In the genomic region with DNA sequence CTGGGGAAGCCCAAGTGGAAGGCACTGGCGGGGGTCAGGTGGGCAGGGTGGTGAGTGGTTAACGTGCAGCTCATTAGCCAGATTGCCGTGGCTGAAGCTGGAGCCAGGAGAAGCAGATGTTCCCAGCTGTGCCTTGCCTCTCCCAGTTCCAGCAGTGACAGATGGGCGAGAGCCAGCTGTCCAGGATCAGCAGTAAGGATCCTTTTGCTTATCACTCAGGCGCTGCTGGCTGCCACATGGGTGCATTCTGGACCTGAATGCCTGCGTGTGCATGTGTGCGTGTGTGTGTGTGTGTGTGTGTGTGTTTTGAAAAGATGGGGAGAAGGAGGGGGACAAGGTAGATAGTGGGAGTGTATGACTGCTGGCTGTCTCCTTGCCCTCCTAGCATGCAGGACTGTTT, we compare ENCODE assay signal across 15 cellular contexts. TPM values are rescaled to one million over a fixed set of nuclear protein-coding genes. Genes with fewer than 3 reads are reported as not detected.
DNase-seq lines count a peak whose midpoint lies in the region; ATAC-seq and TF ChIP-seq lines count a peak whose summit lies in the region.
"Had no signal": no experiment of that assay in that cellular context is flagged by ENCODE, and none has a peak within 500 bp of the region (broad histone marks: within the 10 kb centered on the region; RNA-seq: fewer than 3 reads in every experiment).

No MANE protein-coding gene starts in this region.

- no peaks in the 10 kb centered on the region for H3K36me3 ChIP-seq in A673 (ENCODE audit: insufficient read depth, low read length, poor library complexity, severe bottlenecking)

- no peak overlapping the region for H3K56ac ChIP-seq in H9 (ENCODE audit: insufficient read length, low read depth, low read length)

- no peak overlapping the region for H3K27ac ChIP-seq in A673 (ENCODE audit: low read depth, low read length, poor library complexity, severe bottlenecking)
- no peak overlapping the region for H3K27ac ChIP-seq in H9 (ENCODE audit: insufficient read length, low read depth, low read length)

- H3K4ac ChIP-seq in H9 (ENCODE audit: low read depth, low read length): no peak overlapping the region

- TF ChIP-seq CTCF in A673 (conservative IDR thresholded peaks at IDR 0.05; ENCODE audit: low read depth, low read length) (no peak), H9 (conservative IDR thresholded peaks at IDR 0.05) (no peak), mesothelial cell of epicardium (IDR thresholded peaks at IDR 0.05; ENCODE audit: unreplicated experiment) (no peak)

- H3K18ac ChIP-seq in H9 (ENCODE audit: insufficient read length, low read depth, low read length): no peak overlapping the region

- H2AFZ ChIP-seq in H9 (ENCODE audit: low read length): no peak overlapping the region

- WGBS in H9 (ENCODE audit: extremely low coverage, insufficient read length, low lambda C conversion rate): no CpG with 5 or more reads among the region's 7 CpGs

- H2BK12ac ChIP-seq in H9 (ENCODE audit: insufficient read length, low read depth, low read length): no peak overlapping the region

- no TSS peak for BruUV-seq in A673 (replicated peaks; lab: Mats Ljungman, UMichigan)

- ATAC-seq in central memory CD8-positive, alpha-beta T cell (replicated peaks; ENCODE audit: extremely low read depth, poor library complexity, severe bottlenecking): no peak
- no peak for ATAC-seq in HG03045 (IDR thresholded peaks at IDR 0.05; ENCODE audit: unreplicated experiment)
- ATAC-seq: activated CD8-positive, alpha-beta T cell treated with anti-CD3 and anti-CD28 coated beads for 36 hours had no signal

- H3K27me3 Mint-ChIP-seq in H9 (ENCODE audit: low read depth) (no peaks in the 10 kb centered on the region), mesothelial cell of epicardium (ENCODE audit: low read depth) (no peaks in the 10 kb centered on the region)
- H3K27me3 Mint-ChIP-seq in central memory CD8-positive, alpha-beta T cell: peaks cover 26% of the 10 kb centered on the region
- H3K27me3 Mint-ChIP-seq: activated CD8-positive, alpha-beta T cell treated with anti-CD3 and anti-CD28 coated beads for 36 hours had no signal

- no peak overlapping the region for H2BK20ac ChIP-seq in H9 (ENCODE audit: low read depth, low read length, poor library complexity, severe bottlenecking)

- intact Hi-C loops in A673 (cut with micrococcal nuclease; ENCODE audit: unreplicated experiment): no loop called here

- no peak overlapping the region for H4K91ac ChIP-seq in H9 (ENCODE audit: insufficient read length, low read depth, low read length)

- no peak overlapping the region for H3K9ac ChIP-seq in H9 (ENCODE audit: extremely low read depth, insufficient read length, low read length)

- H2AK5ac ChIP-seq in H9 (ENCODE audit: insufficient read length, low read length): no peak overlapping the region

- peak; percentile 40 for DNase-seq in A673 (ENCODE audit: low spot score)
- no peak for DNase-seq in H9
- DNase-seq in central memory CD8-positive, alpha-beta T cell (ENCODE audit: low spot score in 2 of 2): no peak
- no peak for DNase-seq in mesothelial cell of epicardium (ENCODE audit: low spot score in 2 of 2, unreplicated experiment in 2 of 2)
- DNase-seq in NCI-H1930 (lab: John Stamatoyannopoulos, UW): no peak
- no peak for DNase-seq in dedifferentiated amniotic fluid mesenchymal stem cell (ENCODE audit: extremely low spot score)
- DNase-seq in NCI-H187 (lab: John Stamatoyannopoulos, UW): no peak
- DNase-seq: activated CD8-positive, alpha-beta T cell treated with anti-CD3 and anti-CD28 coated beads for 36 hours; activated effector memory CD4-positive, alpha-beta T cell treated with Interleukin-2 at 50 U/mL for 16 hours; DMS153; immature natural killer cell; NCI-H187 treated with DMSO at 0.1 percent for 48 hours; SHP77 had no signal

- no peak overlapping the region for H2BK120ac ChIP-seq in H9 (ENCODE audit: low read depth, low read length, poor library complexity, severe bottlenecking)

- no peaks in the 10 kb centered on the region for H4K20me1 ChIP-seq in H9 (ENCODE audit: control insufficient read depth, insufficient read depth, insufficient read length)

- H3K27ac Mint-ChIP-seq in H9 (peak overlapping the region; percentile 53 to 80 (median 70); a peak in 6 of 7 replicates), mesothelial cell of epicardium (peak overlapping the region; percentile 32)
- peak overlapping the region; percentile 92 for H3K27ac Mint-ChIP-seq in central memory CD8-positive, alpha-beta T cell (ENCODE audit: low read depth)
- H3K27ac Mint-ChIP-seq: activated CD8-positive, alpha-beta T cell treated with anti-CD3 and anti-CD28 coated beads for 36 hours had no signal

- H3K4me3 ChIP-seq in A673 (ENCODE audit: low read depth, low read length, poor library complexity, severe bottlenecking): no peak overlapping the region

- H3K79me1 ChIP-seq in H9 (ENCODE audit: insufficient read depth, low read depth, low read length, poor library complexity, severe bottlenecking): no peaks in the 10 kb centered on the region

- H3K14ac ChIP-seq in H9 (ENCODE audit: insufficient read depth, low read length): no peak overlapping the region

- H3K27me3 ChIP-seq in A673 (replicated peaks; ENCODE audit: insufficient read depth, low read depth, low read length, poor library complexity) (no peaks in the 10 kb centered on the region), H9 (ENCODE audit: insufficient read depth, low read length) (no peaks in the 10 kb centered on the region)

- H4K5ac ChIP-seq in H9 (ENCODE audit: insufficient read length, low read depth, low read length): no peak overlapping the region

- CTCF ChIA-PET in A673 (lab: Charles Lee): interaction anchor here (0.6 kb wide), 1 partner anchor 12 kb away, joined by 3 read pairs; no protein-coding TSS in a partner anchor

- peaks cover 31% of the 10 kb centered on the region for H3K4me1 ChIP-seq in A673 (ENCODE audit: insufficient read depth, low read length, poor library complexity, severe bottlenecking)
- peaks cover 17% of the 10 kb centered on the region for H3K4me1 ChIP-seq in H9 (ENCODE audit: insufficient read depth, low read length)

- no peak overlapping the region for H2BK5ac ChIP-seq in H9 (ENCODE audit: insufficient read length, low read length)

- peaks cover 10% of the 10 kb centered on the region for H3K23me2 ChIP-seq in H9 (ENCODE audit: insufficient read length, low read depth, low read length, poor library complexity, severe bottlenecking)

- peaks cover 48 to 54% (median 51%) of the 10 kb centered on the region in 3 experiments for H3K36me3 Mint-ChIP-seq in H9 (ENCODE audit: insufficient read depth in 1 of 3, low read depth in 3 of 3)
- peaks cover 10% of the 10 kb centered on the region for H3K36me3 Mint-ChIP-seq in central memory CD8-positive, alpha-beta T cell (ENCODE audit: insufficient read depth)
- peaks cover 2% of the 10 kb centered on the region for H3K36me3 Mint-ChIP-seq in mesothelial cell of epicardium
- H3K36me3 Mint-ChIP-seq: immature natural killer cell had no signal

- H3K79me2 ChIP-seq in H9 (ENCODE audit: insufficient read depth, low read length): peaks cover 13% of the 10 kb centered on the region; the same call in 1 of the 2 replicates

- POLR2A ChIA-PET in A673 (lab: Charles Lee; ENCODE audit: low non-redundant PET): interaction anchor here (0.7 kb wide), 1 partner anchor 59 kb away, joined by 5 read pairs; no protein-coding TSS in a partner anchor

- H3K23ac ChIP-seq in H9 (ENCODE audit: insufficient read length, low read depth, low read length): no peak overlapping the region

- H3T11ph ChIP-seq in H9 (ENCODE audit: low read length): no peak overlapping the region

- peaks cover 49 to 54% of the 10 kb centered on the region in 2 experiments for H3K4me1 Mint-ChIP-seq in H9
- H3K4me1 Mint-ChIP-seq in central memory CD8-positive, alpha-beta T cell: peaks cover 44% of the 10 kb centered on the region
- H3K4me1 Mint-ChIP-seq in mesothelial cell of epicardium: peaks cover 39% of the 10 kb centered on the region

- H3K4me3 Mint-ChIP-seq in H9 (peak overlapping the region in 1 of 2 experiments; percentile 96; a peak in 3 of 5 replicates), mesothelial cell of epicardium (no peak overlapping the region)
- H3K4me3 Mint-ChIP-seq in central memory CD8-positive, alpha-beta T cell: no peak overlapping the region
- H3K4me3 Mint-ChIP-seq: activated CD8-positive, alpha-beta T cell treated with anti-CD3 and anti-CD28 coated beads for 36 hours; immature natural killer cell had no signal

- H3K9me3 ChIP-seq in A673 (ENCODE audit: low read depth, low read length, poor library complexity, severe bottlenecking) (no peaks in the 10 kb centered on the region), H9 (ENCODE audit: control insufficient read depth, low read depth, low read length) (no peaks in the 10 kb centered on the region)

- no peak overlapping the region for H4K8ac ChIP-seq in H9 (replicated peaks; ENCODE audit: insufficient read length, low read depth, low read length)

- H3K4me2 ChIP-seq in H9 (ENCODE audit: insufficient read depth, insufficient read length, low read length): no peak overlapping the region

- H2BK15ac ChIP-seq in H9 (ENCODE audit: low read depth, low read length): no peak overlapping the region

- H3K9me3 Mint-ChIP-seq in H9 (no peaks in the 10 kb centered on the region), mesothelial cell of epicardium (no peaks in the 10 kb centered on the region)
- H3K9me3 Mint-ChIP-seq in central memory CD8-positive, alpha-beta T cell: no peaks in the 10 kb centered on the region
- H3K9me3 Mint-ChIP-seq: activated CD8-positive, alpha-beta T cell treated with anti-CD3 and anti-CD28 coated beads for 36 hours; immature natural killer cell had no signal

RNA-seq across cellular contexts. Expression of a gene that starts 3.5 kb away (rescaled TPM):
- 1.2 and 1.7 TPM in 2 replicates for total RNA-seq in A673 (2021)
- 109 and 119 TPM in 2 replicates for total RNA-seq in H9 (2021)
- 23.2 to 28.8 TPM (median 27.3 TPM) in 3 replicates for total RNA-seq in mesothelial cell of epicardium
- total RNA-seq: H4 had no signal

RNA-seq across cellular contexts. Expression of a gene that starts 24.0 kb away (rescaled TPM):
- total RNA-seq in A673 (2021) (130 and 132 TPM in 2 replicates), H9 (2021) (236 and 237 TPM in 2 replicates), mesothelial cell of epicardium (284 to 295 TPM (median 290 TPM) in 3 replicates)

RNA-seq across cellular contexts. Expression of a gene that starts 38.1 kb away (rescaled TPM):
- total RNA-seq in A673 (2021): not detected in 2 replicates
- not detected in 2 replicates for total RNA-seq in H9 (2021)
- not detected in 3 replicates for total RNA-seq in mesothelial cell of epicardium
- total RNA-seq: activated CD8-positive, alpha-beta T cell treated with anti-CD3 and anti-CD28 coated beads for 36 hours; H4 had no signal

RNA-seq across cellular contexts. Expression of a gene that starts 42.6 kb away (rescaled TPM):
- total RNA-seq in A673 (2021): 1.8 and 1.9 TPM in 2 replicates
- total RNA-seq in H9 (2021): 17.3 and 18.5 TPM in 2 replicates
- total RNA-seq in mesothelial cell of epicardium: 5.6 to 6.1 TPM (median 5.8 TPM) in 3 replicates

Comparison
In these comparisons a context has a peak if more than half of its experiments do, and no peak if none do; other contexts are left out.
1. H3K27ac Mint-ChIP-seq: peak in every context shown above with its lines; median percentile 92 in central memory CD8-positive, alpha-beta T cell; 70 in H9; 32 in mesothelial cell of epicardium.